8 cellular contexts compared by ENCODE assay signal in genomic region chr9:136840877-136841645, GRCh38. TPM values are rescaled to one million over a fixed set of nuclear protein-coding genes. Genes with fewer than 3 reads are reported as not detected.
A peak's percentile ranks its signal among the peaks of the same experiment; 100 is the strongest.
DNase-seq lines count a peak whose midpoint lies in the region; ATAC-seq and TF ChIP-seq lines count a peak whose summit lies in the region.

No MANE protein-coding gene starts in this region.

- H3K27ac ChIP-seq in spleen = peak overlapping the region in 5 of 8 donors; percentile 7 to 90 (median 38)

- ATAC-seq in GM19463 (IDR thresholded peaks at IDR 0.05; ENCODE audit: unreplicated experiment) = no peak

- H3K27ac Mint-ChIP-seq in glutamatergic neuron (ENCODE audit: unreplicated experiment) = peak overlapping the region; percentile 72
- H3K27ac Mint-ChIP-seq in activated CD4-positive, alpha-beta memory T cell treated with anti-CD3 and anti-CD28 coated beads, Interleukin-2, amount 10 ng/mL, durations not matched to agents 7 days and 5 days = no peak overlapping the region

- H3K4me1 ChIP-seq in BE2C = peaks cover 38% of the 10 kb centered on the region
- peaks cover 27 to 65% (median 51%) of the 10 kb centered on the region in 6 donors for H3K4me1 ChIP-seq in spleen

- H3K4me1 Mint-ChIP-seq in glutamatergic neuron (ENCODE audit: low read depth, unreplicated experiment) = peaks cover 9% of the 10 kb centered on the region
- peaks cover 16% of the 10 kb centered on the region for H3K4me1 Mint-ChIP-seq in activated CD4-positive, alpha-beta memory T cell treated with anti-CD3 and anti-CD28 coated beads, Interleukin-2, amount 10 ng/mL, durations not matched to agents 7 days and 5 days

- no peaks in the 10 kb centered on the region for H3K36me3 Mint-ChIP-seq in glutamatergic neuron (ENCODE audit: unreplicated experiment)
- peaks cover 9% of the 10 kb centered on the region for H3K36me3 Mint-ChIP-seq in activated CD4-positive, alpha-beta memory T cell treated with anti-CD3 and anti-CD28 coated beads, Interleukin-2, amount 10 ng/mL, durations not matched to agents 7 days and 5 days (ENCODE audit: low read depth)

- H3K4me3 Mint-ChIP-seq in glutamatergic neuron (ENCODE audit: unreplicated experiment) = no peak overlapping the region
- H3K4me3 Mint-ChIP-seq in activated CD4-positive, alpha-beta memory T cell treated with anti-CD3 and anti-CD28 coated beads, Interleukin-2, amount 10 ng/mL, durations not matched to agents 7 days and 5 days = no peak overlapping the region

- intact Hi-C loops in spleen (cut with DNase I; ENCODE audit: low total_unique reads) = loop anchor here (10.0 kb wide), 1 partner anchor 104 kb away; the partner anchor contains the start of genes C8G and FBXW5

- no peak overlapping the region for H3K4me3 ChIP-seq in BE2C (ENCODE audit: low read depth, low read length)
- H3K4me3 ChIP-seq in LNCaP clone FGC (ENCODE audit: low read depth, low read length) = peak overlapping the region; percentile 50; the same call in 1 of the 2 replicates
- no peak overlapping the region for H3K4me3 ChIP-seq in spleen

- CTCF ChIA-PET in activated CD4-positive, alpha-beta memory T cell treated with anti-CD3 and anti-CD28 coated beads, Interleukin-2, amount 10 ng/mL, durations not matched to agents 7 days and 5 days (lab: Charles Lee) = interaction anchor here (1.1 to 2.1 kb wide), 3 partner anchors 31 to 219 kb away, joined by 5 to 9 read pairs (median 5); no protein-coding TSS in a partner anchor

- H3K9me3 Mint-ChIP-seq in glutamatergic neuron (ENCODE audit: unreplicated experiment) = peaks cover 7% of the 10 kb centered on the region
- no peaks in the 10 kb centered on the region for H3K9me3 Mint-ChIP-seq in activated CD4-positive, alpha-beta memory T cell treated with anti-CD3 and anti-CD28 coated beads, Interleukin-2, amount 10 ng/mL, durations not matched to agents 7 days and 5 days

- H3K27me3 ChIP-seq in BE2C (no peaks in the 10 kb centered on the region), spleen (replicated peaks in 1 of 7) (peaks cover 0 to 31% (median 22%) of the 10 kb centered on the region in 7 donors)

- H3K36me3 ChIP-seq in BE2C = peaks cover 37% of the 10 kb centered on the region
- peaks cover 0 to 66% (median 32%) of the 10 kb centered on the region in 6 donors for H3K36me3 ChIP-seq in spleen

- WGBS in spleen, 5 donors = 63 to 80% (median 71%) methylated on average over 12 to 28 of the region's 28 CpGs

- DNase-seq in BE2C (peak; percentile 92), LNCaP clone FGC (ENCODE audit: low read depth) (peak; percentile 74), SHP77 (lab: John Stamatoyannopoulos, UW) (peak; percentile 86 to 91), glutamatergic neuron (peak; percentile 72), spleen (no peak), T-helper 9 cell (no peak)
- DNase-seq in activated CD4-positive, alpha-beta memory T cell treated with anti-CD3 and anti-CD28 coated beads, Interleukin-2, amount 10 ng/mL, durations not matched to agents 7 days and 5 days = no peak

- POLR2A ChIA-PET in activated CD4-positive, alpha-beta memory T cell treated with anti-CD3 and anti-CD28 coated beads, Interleukin-2, amount 10 ng/mL, durations not matched to agents 7 days and 5 days (lab: Charles Lee) = interaction anchor here (0.7 to 1.8 kb wide), 3 partner anchors 34 to 245 kb away, joined by 3 to 10 read pairs (median 5); partner anchors contain the start of gene RABL6

- TF ChIP-seq CTCF in BE2C (IDR thresholded peaks at IDR 0.05; ENCODE audit: low read depth, low read length) (no peak), LNCaP clone FGC (IDR thresholded peaks at IDR 0.05; ENCODE audit: control insufficient read depth, extremely low read depth, insufficient read depth) (no peak), glutamatergic neuron (IDR thresholded peaks at IDR 0.05; ENCODE audit: partially characterized antibody, unreplicated experiment) (no peak), spleen (IDR thresholded peaks at IDR 0.05 in 8 of 11, conservative IDR thresholded peaks at IDR 0.05 in 3 of 11) (no peak)

- H3K9me3 ChIP-seq in BE2C = no peaks in the 10 kb centered on the region
- no peaks in the 10 kb centered on the region for H3K9me3 ChIP-seq in spleen

- peaks cover 9% of the 10 kb centered on the region for H3K27me3 Mint-ChIP-seq in glutamatergic neuron (ENCODE audit: unreplicated experiment)
- H3K27me3 Mint-ChIP-seq in activated CD4-positive, alpha-beta memory T cell treated with anti-CD3 and anti-CD28 coated beads, Interleukin-2, amount 10 ng/mL, durations not matched to agents 7 days and 5 days = peaks cover 5% of the 10 kb centered on the region

- TF ChIP-seq POLR2A in spleen (IDR thresholded peaks at IDR 0.05) = no peak

RNA-seq across cellular contexts. Expression of gene AJM1, which starts 1.2 kb away (rescaled TPM):
- polyA plus RNA-seq in BE2C (2012; ENCODE audit: insufficient read depth, insufficient read length, low read depth) = 37.9 TPM
- total RNA-seq in glutamatergic neuron (ENCODE audit: unreplicated experiment) (15.3 TPM), spleen (10 to 100 TPM in 1 of 7 donors, 1 to 10 TPM in 6; 3.3 to 13.1 (median 6.3) TPM)
- polyA plus RNA-seq in spleen = 1 to 10 TPM in 2 of 3 donors, under 1 TPM in 1; 0.91 to 3.9 (median 1.0) TPM
- total RNA-seq in activated CD4-positive, alpha-beta memory T cell treated with anti-CD3 and anti-CD28 coated beads, Interleukin-2, amount 10 ng/mL, durations not matched to agents 7 days and 5 days = 1 to 10 TPM; 8.7 TPM

RNA-seq across cellular contexts. Expression of gene PHPT1, which starts 8.1 kb away (rescaled TPM):
- polyA plus RNA-seq in BE2C (2012; ENCODE audit: insufficient read depth, insufficient read length, low read depth) = 544 TPM
- 101 TPM for total RNA-seq in glutamatergic neuron (ENCODE audit: unreplicated experiment)
- total RNA-seq in spleen = 10 to 100 TPM; 32.3 to 71.0 (median 63.3) TPM
- polyA plus RNA-seq in spleen = 100 to 1,000 TPM in 2 of 3 donors, 10 to 100 TPM in 1; 95.9 to 117 (median 106) TPM
- 10 to 100 TPM; 82.3 to 85.4 TPM for total RNA-seq in activated CD4-positive, alpha-beta memory T cell treated with anti-CD3 and anti-CD28 coated beads, Interleukin-2, amount 10 ng/mL, durations not matched to agents 7 days and 5 days

RNA-seq across cellular contexts. Expression of gene MAMDC4, which starts 11.1 kb away (rescaled TPM):
- 4.4 TPM for polyA plus RNA-seq in BE2C (2012; ENCODE audit: insufficient read depth, insufficient read length, low read depth)
- 17.6 TPM for total RNA-seq in glutamatergic neuron (ENCODE audit: unreplicated experiment)
- 10 to 100 TPM in 5 of 7 donors, 1 to 10 TPM in 2; 5.4 to 20.8 (median 11.3) TPM for total RNA-seq in spleen
- 10 to 100 TPM in 2 of 3 donors, 1 to 10 TPM in 1; 4.9 to 32.0 (median 12.7) TPM for polyA plus RNA-seq in spleen
- 10 to 100 TPM; 12.5 to 13.6 TPM for total RNA-seq in activated CD4-positive, alpha-beta memory T cell treated with anti-CD3 and anti-CD28 coated beads, Interleukin-2, amount 10 ng/mL, durations not matched to agents 7 days and 5 days

RNA-seq across cellular contexts. Expression of gene EDF1, which starts 25.0 kb away (rescaled TPM):
- polyA plus RNA-seq in BE2C (2012; ENCODE audit: insufficient read depth, insufficient read length, low read depth) = 1,797 TPM
- 343 TPM for total RNA-seq in glutamatergic neuron (ENCODE audit: unreplicated experiment)
- total RNA-seq in spleen = 100 to 1,000 TPM; 184 to 241 (median 225) TPM
- 100 to 1,000 TPM; 347 to 462 (median 441) TPM for polyA plus RNA-seq in spleen
- 100 to 1,000 TPM; 301 to 316 TPM for total RNA-seq in activated CD4-positive, alpha-beta memory T cell treated with anti-CD3 and anti-CD28 coated beads, Interleukin-2, amount 10 ng/mL, durations not matched to agents 7 days and 5 days

RNA-seq across cellular contexts. Expression of gene RABL6, which starts 33.3 kb away (rescaled TPM):
- polyA plus RNA-seq in BE2C (2012; ENCODE audit: insufficient read depth, insufficient read length, low read depth) = 164 TPM
- 149 TPM for total RNA-seq in glutamatergic neuron (ENCODE audit: unreplicated experiment)
- total RNA-seq in spleen = 10 to 100 TPM; 47.9 to 68.2 (median 58.2) TPM
- polyA plus RNA-seq in spleen = 10 to 100 TPM; 32.7 to 70.0 (median 38.3) TPM
- total RNA-seq in activated CD4-positive, alpha-beta memory T cell treated with anti-CD3 and anti-CD28 coated beads, Interleukin-2, amount 10 ng/mL, durations not matched to agents 7 days and 5 days = 10 to 100 TPM; 96.0 to 96.2 TPM

Comparison
In these comparisons a context has a peak if more than half of its experiments do, and no peak if none do; other contexts are left out.
1. DNase-seq: peak in BE2C (single experiment), LNCaP clone FGC (single experiment), SHP77 (2 of 2) and glutamatergic neuron (single experiment); none in spleen (single experiment), T-helper 9 cell (single experiment) and activated CD4-positive, alpha-beta memory T cell treated with anti-CD3 and anti-CD28 coated beads, Interleukin-2, amount 10 ng/mL, durations not matched to agents 7 days and 5 days (single experiment).